Comparison of ENCODE assay signal across 8 cellular contexts in the genomic region with DNA sequence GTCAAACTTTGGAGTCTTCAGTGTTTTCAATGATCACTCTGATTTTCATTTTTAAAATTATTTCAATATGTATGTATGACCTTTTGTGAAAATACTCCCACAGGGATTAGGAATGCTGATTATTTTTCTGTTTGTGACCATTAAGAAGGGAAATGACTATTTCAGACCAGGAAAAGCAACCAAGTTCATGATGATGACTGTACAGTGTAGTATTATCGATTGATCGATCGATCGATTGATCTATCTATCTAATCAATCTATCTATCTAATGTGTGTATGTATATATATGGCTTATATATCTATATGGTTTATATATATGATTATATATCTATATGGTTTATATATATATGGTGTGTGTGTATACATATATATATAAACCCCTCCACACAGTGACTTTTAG.
"Had no signal": no experiment of that assay in that cellular context is flagged by ENCODE, and none has a peak within 500 bp of the region (broad histone marks: within the 10 kb centered on the region; RNA-seq: fewer than 3 reads in every experiment).

No MANE protein-coding gene starts in this region.

- H3K27ac Mint-ChIP-seq: GM23338, H9, IgD-negative memory B cell had no signal

- DNase-seq: H9, HCEC 1CT had no signal

- FAIRE-seq: H1, H54, HepG2 had no signal

- ATAC-seq: GM23338, HepG2 had no signal

- H3K4me1 Mint-ChIP-seq: IgD-negative memory B cell had no signal

- H3K36me3 Mint-ChIP-seq: IgD-negative memory B cell had no signal

- H3K9me3 Mint-ChIP-seq: GM23338, H9 had no signal

- H2AFZ ChIP-seq: GM23338 had no signal

- H3K27me3 Mint-ChIP-seq: IgD-negative memory B cell had no signal

- H3K27ac ChIP-seq: HL-60 had no signal

- H3K4me3 Mint-ChIP-seq: GM23338, H9, IgD-negative memory B cell had no signal

- H3K4me3 ChIP-seq: GM23338 had no signal

- H3K4me2 ChIP-seq: GM23338 had no signal
